In genomic region chrX:105190252-105190853, GRCh38 we compare ENCODE assay signal across 9 cellular contexts. TPM values are rescaled to one million over a fixed set of nuclear protein-coding genes. Genes with fewer than 3 reads are reported as not detected.
A peak's percentile ranks its signal among the peaks of the same experiment; 100 is the strongest.
DNase-seq lines count a peak whose midpoint lies in the region; TF ChIP-seq lines count a peak whose summit lies in the region.
"Had no signal": no experiment of that assay in that cellular context is flagged by ENCODE, and none has a peak within 500 bp of the region (broad histone marks: within the 10 kb centered on the region; RNA-seq: fewer than 3 reads in every experiment).

No MANE protein-coding gene starts in this region.

- no peak overlapping the region for H3K4me2 ChIP-seq in GM23248 (ENCODE audit: unreplicated experiment)

- peak; percentile 21 for DNase-seq in DMS114 treated with DMSO at 0.1 percent for 48 hours (lab: John Stamatoyannopoulos, UW; ENCODE audit: unreplicated experiment)
- peak; percentile 10 for DNase-seq in GM23248
- peak; percentile 41 for DNase-seq in SW480 (ENCODE audit: low spot score)
- peak; percentile 12 for DNase-seq in hepatic stellate cell (ENCODE audit: low spot score)
- no peak for DNase-seq in suprapubic skin (ENCODE audit: low spot score in 2 of 2)
- DNase-seq in activated T-helper 2 cell treated with anti-CD3 and anti-CD28 coated beads, Interferon-gamma antibody, Interleukin-2, Interleukin-4, amounts not matched to agents 10 μg/mL and 5 μg/mL and 100 μg/mL, durations not matched to agents 14 hours and 24 hours and 36 hours (ENCODE audit: low spot score): no peak
- DNase-seq in NCI-H1436 treated with DMSO at 0.1 percent for 48 hours (lab: John Stamatoyannopoulos, UW): no peak
- DNase-seq in NCI-H187 (lab: John Stamatoyannopoulos, UW): no peak

- no peaks in the 10 kb centered on the region for H3K79me2 ChIP-seq in GM23248 (ENCODE audit: insufficient read depth)

- no peaks in the 10 kb centered on the region for H3F3A ChIP-seq in GM23248 (ENCODE audit: insufficient read depth)

- H3K4me1 Mint-ChIP-seq in activated T-helper 2 cell treated with anti-CD3 and anti-CD28 coated beads, Interferon-gamma antibody, Interleukin-2, Interleukin-4, amounts not matched to agents 10 μg/mL and 5 μg/mL and 100 μg/mL, durations not matched to agents 14 hours and 24 hours and 36 hours (ENCODE audit: low read depth): no peaks in the 10 kb centered on the region
- H3K4me1 Mint-ChIP-seq: naive thymus-derived CD4-positive, alpha-beta T cell had no signal

- TF ChIP-seq EP300 in suprapubic skin (IDR thresholded peaks at IDR 0.05): no peak

- no peaks in the 10 kb centered on the region for H3K36me3 Mint-ChIP-seq in activated T-helper 2 cell treated with anti-CD3 and anti-CD28 coated beads, Interferon-gamma antibody, Interleukin-2, Interleukin-4, amounts not matched to agents 10 μg/mL and 5 μg/mL and 100 μg/mL, durations not matched to agents 14 hours and 24 hours and 36 hours (ENCODE audit: low read depth)
- H3K36me3 Mint-ChIP-seq: naive thymus-derived CD4-positive, alpha-beta T cell had no signal

- no peaks in the 10 kb centered on the region for H3K4me1 ChIP-seq in GM23248 (ENCODE audit: insufficient read depth)
- H3K4me1 ChIP-seq in suprapubic skin: no peaks in the 10 kb centered on the region

- no peaks in the 10 kb centered on the region for H4K20me1 ChIP-seq in GM23248 (ENCODE audit: insufficient read depth)

- no peak overlapping the region for H2AFZ ChIP-seq in GM23248

- no peak overlapping the region for H3K27ac ChIP-seq in GM23248
- no peak overlapping the region for H3K27ac ChIP-seq in suprapubic skin

- H3K9me3 ChIP-seq in GM23248 (ENCODE audit: low read depth) (no peaks in the 10 kb centered on the region), suprapubic skin (no peaks in the 10 kb centered on the region)

- 0 to 4% methylated on average over 2 of the region's 2 CpGs for WGBS in GM23248 (ENCODE audit: low coverage in 1 of 2, low lambda C conversion rate in 2 of 2, missing lambda C conversion rate in 2 of 2), 2 experiments
- 8% methylated on average over 2 of the region's 2 CpGs for WGBS in suprapubic skin

- H3K9ac ChIP-seq in GM23248: no peak overlapping the region

- H3K27me3 Mint-ChIP-seq in activated T-helper 2 cell treated with anti-CD3 and anti-CD28 coated beads, Interferon-gamma antibody, Interleukin-2, Interleukin-4, amounts not matched to agents 10 μg/mL and 5 μg/mL and 100 μg/mL, durations not matched to agents 14 hours and 24 hours and 36 hours (ENCODE audit: low read depth): no peaks in the 10 kb centered on the region

- intact Hi-C loops in activated T-helper 2 cell treated with anti-CD3 and anti-CD28 coated beads, Interferon-gamma antibody, Interleukin-2, Interleukin-4, amounts not matched to agents 10 μg/mL and 5 μg/mL and 100 μg/mL, durations not matched to agents 14 hours and 24 hours and 36 hours (cut with micrococcal nuclease): no loop called here

- no peaks in the 10 kb centered on the region for H3K27me3 ChIP-seq in GM23248 (replicated peaks; ENCODE audit: insufficient read depth)
- H3K27me3 ChIP-seq in suprapubic skin: no peaks in the 10 kb centered on the region

- in situ Hi-C loops in GM23248 (cut with MboI): no loop called here

- H3K9me2 ChIP-seq in GM23248 (ENCODE audit: insufficient read depth): no peaks in the 10 kb centered on the region

- TF ChIP-seq CTCF in suprapubic skin (IDR thresholded peaks at IDR 0.05): peak; percentile 46 to 47

- TF ChIP-seq POLR2A in suprapubic skin (IDR thresholded peaks at IDR 0.05): no peak

- no peak overlapping the region for H3K27ac Mint-ChIP-seq in activated T-helper 2 cell treated with anti-CD3 and anti-CD28 coated beads, Interferon-gamma antibody, Interleukin-2, Interleukin-4, amounts not matched to agents 10 μg/mL and 5 μg/mL and 100 μg/mL, durations not matched to agents 14 hours and 24 hours and 36 hours
- H3K27ac Mint-ChIP-seq: naive thymus-derived CD4-positive, alpha-beta T cell had no signal

- no peaks in the 10 kb centered on the region for H3K36me3 ChIP-seq in GM23248 (ENCODE audit: low read depth)
- H3K36me3 ChIP-seq in suprapubic skin: no peaks in the 10 kb centered on the region

- H3K9me3 Mint-ChIP-seq in activated T-helper 2 cell treated with anti-CD3 and anti-CD28 coated beads, Interferon-gamma antibody, Interleukin-2, Interleukin-4, amounts not matched to agents 10 μg/mL and 5 μg/mL and 100 μg/mL, durations not matched to agents 14 hours and 24 hours and 36 hours: no peaks in the 10 kb centered on the region

- H3K4me3 Mint-ChIP-seq in activated T-helper 2 cell treated with anti-CD3 and anti-CD28 coated beads, Interferon-gamma antibody, Interleukin-2, Interleukin-4, amounts not matched to agents 10 μg/mL and 5 μg/mL and 100 μg/mL, durations not matched to agents 14 hours and 24 hours and 36 hours (ENCODE audit: low read depth): no peak overlapping the region
- H3K4me3 Mint-ChIP-seq: naive thymus-derived CD4-positive, alpha-beta T cell had no signal

- H3K4me3 ChIP-seq in GM23248 (no peak overlapping the region), suprapubic skin (no peak overlapping the region)

RNA-seq across cellular contexts. Expression of gene TEX13A, which starts 30.1 kb away (rescaled TPM):
- not detected in 2 replicates for total RNA-seq in GM23248 (2014; rRNA removed; shearing (Covaris generic))
- polyA plus RNA-seq in GM23248 (2016; fragmentation: Nextera tagmentation; extraction: Ambion mirVana): not detected in 2 replicates
- total RNA-seq in suprapubic skin: not detected
- not detected in 2 replicates for total RNA-seq in activated T-helper 2 cell treated with anti-CD3 and anti-CD28 coated beads, Interferon-gamma antibody, Interleukin-2, Interleukin-4, amounts not matched to agents 10 μg/mL and 5 μg/mL and 100 μg/mL, durations not matched to agents 14 hours and 24 hours and 36 hours
- total RNA-seq: naive thymus-derived CD4-positive, alpha-beta T cell had no signal
- polyA plus RNA-seq: naive thymus-derived CD4-positive, alpha-beta T cell had no signal

Comparison
In these comparisons a context has a peak if more than half of its experiments do, and no peak if none do; other contexts are left out.
1. DNase-seq: peak in DMS114 treated with DMSO at 0.1 percent for 48 hours (single experiment), GM23248 (single experiment), SW480 (single experiment) and hepatic stellate cell (single experiment); none in suprapubic skin (0 of 2), activated T-helper 2 cell treated with anti-CD3 and anti-CD28 coated beads, Interferon-gamma antibody, Interleukin-2, Interleukin-4, amounts not matched to agents 10 μg/mL and 5 μg/mL and 100 μg/mL, durations not matched to agents 14 hours and 24 hours and 36 hours (single experiment), NCI-H1436 treated with DMSO at 0.1 percent for 48 hours (single experiment) and NCI-H187 (0 of 2).